In genomic region chr1:89994805-89995594, GRCh38 we compare ENCODE assay signal across 8 cellular contexts. TPM values are rescaled to one million over a fixed set of nuclear protein-coding genes. Genes with fewer than 3 reads are reported as not detected.
DNase-seq lines count a peak whose midpoint lies in the region; ATAC-seq, FAIRE-seq and TF ChIP-seq lines count a peak whose summit lies in the region.

Gene ZNF326 (plus strand): TSS chr1:89995110. CDS start chr1:89995258, 148 bp downstream.

- H3K4me2 ChIP-seq in OCI-LY3 (ENCODE audit: low read length), result peak within 1 kb of the TSS; percentile 88

- H3K27ac ChIP-seq in HUES64 (ENCODE audit: low read depth, low read length) (peak within 1 kb of the TSS; percentile 93), OCI-LY3 (ENCODE audit: low read length) (peak within 1 kb of the TSS; percentile 61)

- peaks cover 49% of the 10 kb centered on the region for H3K79me2 ChIP-seq in OCI-LY3 (ENCODE audit: low read length)

- H3K9ac ChIP-seq in HUES64 (ENCODE audit: low read depth, low read length) (peak within 1 kb of the TSS; percentile 97), OCI-LY3 (ENCODE audit: low read length) (peak within 1 kb of the TSS; percentile 83)

- peak within 1 kb of the TSS; percentile 96; the same call in 1 of the 2 replicates for H2AFZ ChIP-seq in OCI-LY3 (ENCODE audit: low read depth, low read length)

- FAIRE-seq in D721Med (lab: Jason Lieb, UNC), result no peak

- H4K20me1 ChIP-seq in OCI-LY3 (ENCODE audit: insufficient read depth, low read length), result peaks cover 18% of the 10 kb centered on the region

- H3K9me3 ChIP-seq in HUES64 (ENCODE audit: insufficient read depth, low read depth, low read length), result no peaks in the 10 kb centered on the region
- H3K9me3 ChIP-seq in OCI-LY3 (ENCODE audit: insufficient read depth, low read length), result no peaks in the 10 kb centered on the region

- ATAC-seq in GM21447 (IDR thresholded peaks at IDR 0.05; ENCODE audit: unreplicated experiment), result peak; percentile 92

- DNase-seq in D721Med (ENCODE audit: insufficient read length, low spot score), result peak; percentile 92
- peak; percentile 98 for DNase-seq in activated CD8-positive, alpha-beta memory T cell treated with anti-CD3 and anti-CD28 coated beads, Interleukin-2, amount 50 U/mL, for 48 hours
- peak; percentile 95 for DNase-seq in epidermal melanocyte (ENCODE audit: insufficient read length, low spot score)
- DNase-seq in middle frontal gyrus (ENCODE audit: extremely low spot score, low spot score), result peak; percentile 88
- peak; percentile 93 to 98 for DNase-seq in stimulated activated CD8-positive, alpha-beta memory T cell treated with anti-CD3 and anti-CD28 coated beads, Interleukin-2, amount 100 ng/mL, for 48 hours (ENCODE audit: low read depth in 2 of 2)

- TF ChIP-seq CTCF in D721Med (IDR thresholded peaks at IDR 0.05; ENCODE audit: insufficient read depth, missing control alignments) (no peak), OCI-LY3 (IDR thresholded peaks at IDR 0.05; ENCODE audit: low read depth, low read length) (no peak)

- under 1% methylated on average over 88 of the region's 88 CpGs for WGBS in HUES64

- H3K27me3 ChIP-seq in HUES64 (ENCODE audit: insufficient read depth, low read length) (no peaks in the 10 kb centered on the region), OCI-LY3 (ENCODE audit: low read depth, low read length) (no peaks in the 10 kb centered on the region)

- H3K36me3 ChIP-seq in HUES64 (ENCODE audit: insufficient read depth, low read length) (peaks cover 21% of the 10 kb centered on the region), OCI-LY3 (replicated peaks; ENCODE audit: low read depth, low read length) (peaks cover 6% of the 10 kb centered on the region)

- H3K4me1 ChIP-seq in HUES64 (ENCODE audit: insufficient read depth, low read length) (peaks cover 21% of the 10 kb centered on the region), OCI-LY3 (ENCODE audit: low read length) (peaks cover 16% of the 10 kb centered on the region)

- peak within 1 kb of the TSS; percentile 91 for H3K4me3 ChIP-seq in HUES64 (ENCODE audit: low read length)
- H3K4me3 ChIP-seq in OCI-LY3 (ENCODE audit: low read length), result peak within 1 kb of the TSS; percentile 83

RNA-seq across cellular contexts. Expression of gene ZNF326, which starts in this region (rescaled TPM):
- 36.3 TPM for polyA plus RNA-seq in HUES64 (2013, experiment 1 of 2)
- polyA plus RNA-seq in HUES64 (2013, experiment 2 of 2), result 30.1 TPM

Comparison
In these comparisons a context has a peak if more than half of its experiments do, and no peak if none do; other contexts are left out.
1. Peak in every context shown above with its lines: DNase-seq, ATAC-seq, H3K4me3 ChIP-seq and H3K27ac ChIP-seq.